2 cellular contexts compared by ENCODE assay signal in genomic region chr18:3667255-3668137, GRCh38.
TF ChIP-seq lines count a peak whose summit lies in the region.

No MANE protein-coding gene starts in this region.

TF ChIP-seq in HCT116, 20 proteins besides CTCF, POLR2A, EP300 and RAD21 (continued from another document):
- TF ChIP-seq ZNF274 (IDR thresholded peaks at IDR 0.05; ENCODE audit: low read depth, low read length) (no peak), TCF7L2 (IDR thresholded peaks at IDR 0.05; ENCODE audit: borderline replicate concordance, extremely low read depth, insufficient read depth, insufficient read length) (peak; percentile 50), EGR1 (IDR thresholded peaks at IDR 0.05; ENCODE audit: low read depth) (no peak), ZFX (IDR thresholded peaks at IDR 0.05) (peak; percentile 29; the same call in 1 of the 2 replicates), POLR2AphosphoS5 (IDR thresholded peaks at IDR 0.05; ENCODE audit: low read depth, low read length) (no peak)

TF ChIP-seq in HepG2, 621 proteins besides CTCF, POLR2A, EP300 and RAD21 (continued from another document and continues in another):
- no peak for TF ChIP-seq SRSF4 (IDR thresholded peaks at IDR 0.05; ENCODE audit: low read depth, low read length, poor library complexity, severe bottlenecking)
- TF ChIP-seq RXRB (CRISPR knock-in tag; IDR thresholded peaks at IDR 0.05; ENCODE audit: borderline replicate concordance), result peak; percentile 49; the same call in 1 of the 2 replicates
- no peak for TF ChIP-seq CHD4 (IDR thresholded peaks at IDR 0.05; ENCODE audit: borderline replicate concordance, low read length)
- TF ChIP-seq ZNF549 (CRISPR knock-in tag; IDR thresholded peaks at IDR 0.05), result no peak
- no peak for TF ChIP-seq MXI1 (IDR thresholded peaks at IDR 0.05; ENCODE audit: borderline replicate concordance, low read depth, low read length)
- no peak for TF ChIP-seq ZNF713 (CRISPR knock-in tag; IDR thresholded peaks at IDR 0.05)
- TF ChIP-seq RFX1 (IDR thresholded peaks at IDR 0.05), result no peak
- no peak for TF ChIP-seq PTBP1 (IDR thresholded peaks at IDR 0.05; ENCODE audit: low read depth, low read length, poor library complexity, severe bottlenecking)
- TF ChIP-seq, protein P1, sequence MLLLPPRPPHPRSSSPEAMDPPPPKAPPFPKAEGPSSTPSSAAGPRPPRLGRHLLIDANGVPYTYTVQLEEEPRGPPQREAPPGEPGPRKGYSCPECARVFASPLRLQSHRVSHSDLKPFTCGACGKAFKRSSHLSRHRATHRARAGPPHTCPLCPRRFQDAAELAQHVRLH (CRISPR knock-in tag; IDR thresholded peaks at IDR 0.05; ENCODE audit: borderline replicate concordance, low read depth), result no peak
- peak; percentile 47 for TF ChIP-seq NR2F6 (IDR thresholded peaks at IDR 0.05)
- TF ChIP-seq NR2F6 (CRISPR knock-in tag; IDR thresholded peaks at IDR 0.05), result no peak
- TF ChIP-seq, protein P2, sequence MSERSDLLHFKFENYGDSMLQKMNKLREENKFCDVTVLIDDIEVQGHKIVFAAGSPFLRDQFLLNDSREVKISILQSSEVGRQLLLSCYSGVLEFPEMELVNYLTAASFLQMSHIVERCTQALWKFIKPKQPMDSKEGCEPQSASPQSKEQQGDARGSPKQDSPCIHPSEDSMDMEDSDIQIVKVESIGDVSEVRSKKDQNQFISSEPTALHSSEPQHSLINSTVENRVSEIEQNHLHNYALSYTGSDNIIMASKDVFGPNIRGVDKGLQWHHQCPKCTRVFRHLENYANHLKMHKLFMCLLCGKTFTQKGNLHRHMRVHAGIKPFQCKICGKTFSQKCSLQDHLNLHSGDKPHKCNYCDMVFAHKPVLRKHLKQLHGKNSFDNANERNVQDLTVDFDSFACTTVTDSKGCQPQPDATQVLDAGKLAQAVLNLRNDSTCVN (CRISPR knock-in tag; IDR thresholded peaks at IDR 0.05; ENCODE audit: borderline replicate concordance), result no peak
- TF ChIP-seq, protein P3, sequence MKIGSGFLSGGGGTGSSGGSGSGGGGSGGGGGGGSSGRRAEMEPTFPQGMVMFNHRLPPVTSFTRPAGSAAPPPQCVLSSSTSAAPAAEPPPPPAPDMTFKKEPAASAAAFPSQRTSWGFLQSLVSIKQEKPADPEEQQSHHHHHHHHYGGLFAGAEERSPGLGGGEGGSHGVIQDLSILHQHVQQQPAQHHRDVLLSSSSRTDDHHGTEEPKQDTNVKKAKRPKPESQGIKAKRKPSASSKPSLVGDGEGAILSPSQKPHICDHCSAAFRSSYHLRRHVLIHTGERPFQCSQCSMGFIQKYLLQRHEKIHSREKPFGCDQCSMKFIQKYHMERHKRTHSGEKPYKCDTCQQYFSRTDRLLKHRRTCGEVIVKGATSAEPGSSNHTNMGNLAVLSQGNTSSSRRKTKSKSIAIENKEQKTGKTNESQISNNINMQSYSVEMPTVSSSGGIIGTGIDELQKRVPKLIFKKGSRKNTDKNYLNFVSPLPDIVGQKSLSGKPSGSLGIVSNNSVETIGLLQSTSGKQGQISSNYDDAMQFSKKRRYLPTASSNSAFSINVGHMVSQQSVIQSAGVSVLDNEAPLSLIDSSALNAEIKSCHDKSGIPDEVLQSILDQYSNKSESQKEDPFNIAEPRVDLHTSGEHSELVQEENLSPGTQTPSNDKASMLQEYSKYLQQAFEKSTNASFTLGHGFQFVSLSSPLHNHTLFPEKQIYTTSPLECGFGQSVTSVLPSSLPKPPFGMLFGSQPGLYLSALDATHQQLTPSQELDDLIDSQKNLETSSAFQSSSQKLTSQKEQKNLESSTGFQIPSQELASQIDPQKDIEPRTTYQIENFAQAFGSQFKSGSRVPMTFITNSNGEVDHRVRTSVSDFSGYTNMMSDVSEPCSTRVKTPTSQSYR (CRISPR knock-in tag; IDR thresholded peaks at IDR 0.05; ENCODE audit: borderline replicate concordance), result no peak
- TF ChIP-seq RARA (CRISPR knock-in tag; IDR thresholded peaks at IDR 0.05), result peak; percentile 80
- TF ChIP-seq ZNF605 (CRISPR knock-in tag; IDR thresholded peaks at IDR 0.05), result 0 out of 2 replicates have a peak, but pooled peaks have one; percentile 45
- TF ChIP-seq KDM5A (IDR thresholded peaks at IDR 0.05; ENCODE audit: borderline replicate concordance, low read length), result no peak
- TF ChIP-seq KDM4B (CRISPR knock-in tag; IDR thresholded peaks at IDR 0.05), result no peak
- no peak for TF ChIP-seq SYNCRIP (IDR thresholded peaks at IDR 0.05; ENCODE audit: insufficient read depth, low read depth, low read length)
- TF ChIP-seq SUZ12 (IDR thresholded peaks at IDR 0.05; ENCODE audit: low read depth, low read length), result no peak
- TF ChIP-seq, protein P4, sequence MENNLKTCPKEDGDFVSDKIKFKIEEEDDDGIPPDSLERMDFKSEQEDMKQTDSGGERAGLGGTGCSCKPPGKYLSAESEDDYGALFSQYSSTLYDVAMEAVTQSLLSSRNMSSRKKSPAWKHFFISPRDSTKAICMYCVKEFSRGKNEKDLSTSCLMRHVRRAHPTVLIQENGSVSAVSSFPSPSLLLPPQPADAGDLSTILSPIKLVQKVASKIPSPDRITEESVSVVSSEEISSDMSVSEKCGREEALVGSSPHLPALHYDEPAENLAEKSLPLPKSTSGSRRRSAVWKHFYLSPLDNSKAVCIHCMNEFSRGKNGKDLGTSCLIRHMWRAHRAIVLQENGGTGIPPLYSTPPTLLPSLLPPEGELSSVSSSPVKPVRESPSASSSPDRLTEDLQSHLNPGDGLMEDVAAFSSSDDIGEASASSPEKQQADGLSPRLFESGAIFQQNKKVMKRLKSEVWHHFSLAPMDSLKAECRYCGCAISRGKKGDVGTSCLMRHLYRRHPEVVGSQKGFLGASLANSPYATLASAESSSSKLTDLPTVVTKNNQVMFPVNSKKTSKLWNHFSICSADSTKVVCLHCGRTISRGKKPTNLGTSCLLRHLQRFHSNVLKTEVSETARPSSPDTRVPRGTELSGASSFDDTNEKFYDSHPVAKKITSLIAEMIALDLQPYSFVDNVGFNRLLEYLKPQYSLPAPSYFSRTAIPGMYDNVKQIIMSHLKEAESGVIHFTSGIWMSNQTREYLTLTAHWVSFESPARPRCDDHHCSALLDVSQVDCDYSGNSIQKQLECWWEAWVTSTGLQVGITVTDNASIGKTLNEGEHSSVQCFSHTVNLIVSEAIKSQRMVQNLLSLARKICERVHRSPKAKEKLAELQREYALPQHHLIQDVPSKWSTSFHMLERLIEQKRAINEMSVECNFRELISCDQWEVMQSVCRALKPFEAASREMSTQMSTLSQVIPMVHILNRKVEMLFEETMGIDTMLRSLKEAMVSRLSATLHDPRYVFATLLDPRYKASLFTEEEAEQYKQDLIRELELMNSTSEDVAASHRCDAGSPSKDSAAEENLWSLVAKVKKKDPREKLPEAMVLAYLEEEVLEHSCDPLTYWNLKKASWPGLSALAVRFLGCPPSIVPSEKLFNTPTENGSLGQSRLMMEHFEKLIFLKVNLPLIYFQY (CRISPR knock-in tag; IDR thresholded peaks at IDR 0.05; ENCODE audit: borderline replicate concordance), result no peak
- TF ChIP-seq RBAK (CRISPR knock-in tag; IDR thresholded peaks at IDR 0.05), result no peak
- TF ChIP-seq THRA (CRISPR knock-in tag; IDR thresholded peaks at IDR 0.05; ENCODE audit: borderline replicate concordance), result peak; percentile 62; the same call in 1 of the 2 replicates
- TF ChIP-seq, protein P5, sequence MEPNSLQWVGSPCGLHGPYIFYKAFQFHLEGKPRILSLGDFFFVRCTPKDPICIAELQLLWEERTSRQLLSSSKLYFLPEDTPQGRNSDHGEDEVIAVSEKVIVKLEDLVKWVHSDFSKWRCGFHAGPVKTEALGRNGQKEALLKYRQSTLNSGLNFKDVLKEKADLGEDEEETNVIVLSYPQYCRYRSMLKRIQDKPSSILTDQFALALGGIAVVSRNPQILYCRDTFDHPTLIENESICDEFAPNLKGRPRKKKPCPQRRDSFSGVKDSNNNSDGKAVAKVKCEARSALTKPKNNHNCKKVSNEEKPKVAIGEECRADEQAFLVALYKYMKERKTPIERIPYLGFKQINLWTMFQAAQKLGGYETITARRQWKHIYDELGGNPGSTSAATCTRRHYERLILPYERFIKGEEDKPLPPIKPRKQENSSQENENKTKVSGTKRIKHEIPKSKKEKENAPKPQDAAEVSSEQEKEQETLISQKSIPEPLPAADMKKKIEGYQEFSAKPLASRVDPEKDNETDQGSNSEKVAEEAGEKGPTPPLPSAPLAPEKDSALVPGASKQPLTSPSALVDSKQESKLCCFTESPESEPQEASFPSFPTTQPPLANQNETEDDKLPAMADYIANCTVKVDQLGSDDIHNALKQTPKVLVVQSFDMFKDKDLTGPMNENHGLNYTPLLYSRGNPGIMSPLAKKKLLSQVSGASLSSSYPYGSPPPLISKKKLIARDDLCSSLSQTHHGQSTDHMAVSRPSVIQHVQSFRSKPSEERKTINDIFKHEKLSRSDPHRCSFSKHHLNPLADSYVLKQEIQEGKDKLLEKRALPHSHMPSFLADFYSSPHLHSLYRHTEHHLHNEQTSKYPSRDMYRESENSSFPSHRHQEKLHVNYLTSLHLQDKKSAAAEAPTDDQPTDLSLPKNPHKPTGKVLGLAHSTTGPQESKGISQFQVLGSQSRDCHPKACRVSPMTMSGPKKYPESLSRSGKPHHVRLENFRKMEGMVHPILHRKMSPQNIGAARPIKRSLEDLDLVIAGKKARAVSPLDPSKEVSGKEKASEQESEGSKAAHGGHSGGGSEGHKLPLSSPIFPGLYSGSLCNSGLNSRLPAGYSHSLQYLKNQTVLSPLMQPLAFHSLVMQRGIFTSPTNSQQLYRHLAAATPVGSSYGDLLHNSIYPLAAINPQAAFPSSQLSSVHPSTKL (CRISPR knock-in tag; IDR thresholded peaks at IDR 0.05), result 0 out of 2 replicates have a peak, but pooled peaks have one; percentile 30
- no peak for TF ChIP-seq SNAPC5 (CRISPR knock-in tag; IDR thresholded peaks at IDR 0.05; ENCODE audit: borderline replicate concordance)
- TF ChIP-seq ZNF672 (CRISPR knock-in tag; IDR thresholded peaks at IDR 0.05), result no peak
- no peak for TF ChIP-seq RFX5 (IDR thresholded peaks at IDR 0.05; ENCODE audit: low read depth, low read length)
- no peak for TF ChIP-seq REXO4 (CRISPR knock-in tag; IDR thresholded peaks at IDR 0.05; ENCODE audit: borderline replicate concordance)
- no peak for TF ChIP-seq HNRNPLL (IDR thresholded peaks at IDR 0.05; ENCODE audit: low read depth, low read length, poor library complexity, severe bottlenecking)
- TF ChIP-seq ZNF790 (CRISPR knock-in tag; IDR thresholded peaks at IDR 0.05; ENCODE audit: borderline replicate concordance), result no peak
- no peak for TF ChIP-seq DR1 (CRISPR knock-in tag; IDR thresholded peaks at IDR 0.05)
- no peak for TF ChIP-seq KDM5B (CRISPR knock-in tag; IDR thresholded peaks at IDR 0.05; ENCODE audit: borderline replicate concordance)
- no peak for TF ChIP-seq GTF3A (CRISPR knock-in tag; conservative IDR thresholded peaks at IDR 0.05)
- TF ChIP-seq STAT5B (CRISPR knock-in tag; IDR thresholded peaks at IDR 0.05), result no peak
- TF ChIP-seq ZNF639 (CRISPR knock-in tag; conservative IDR thresholded peaks at IDR 0.05), result no peak
- TF ChIP-seq ZNF737 (CRISPR knock-in tag; IDR thresholded peaks at IDR 0.05; ENCODE audit: borderline replicate concordance), result no peak
- no peak for TF ChIP-seq ZNF576 (CRISPR knock-in tag; IDR thresholded peaks at IDR 0.05)
- TF ChIP-seq KDM3A (CRISPR knock-in tag; IDR thresholded peaks at IDR 0.05; ENCODE audit: low read depth), result no peak
- TF ChIP-seq DNMT1 (CRISPR knock-in tag; IDR thresholded peaks at IDR 0.05), result no peak
- peak; percentile 40; the same call in 1 of the 2 replicates for TF ChIP-seq RXRA (CRISPR knock-in tag; IDR thresholded peaks at IDR 0.05)
- no peak for TF ChIP-seq ZNF788 (CRISPR knock-in tag; IDR thresholded peaks at IDR 0.05; ENCODE audit: borderline replicate concordance)
- TF ChIP-seq, protein P6, sequence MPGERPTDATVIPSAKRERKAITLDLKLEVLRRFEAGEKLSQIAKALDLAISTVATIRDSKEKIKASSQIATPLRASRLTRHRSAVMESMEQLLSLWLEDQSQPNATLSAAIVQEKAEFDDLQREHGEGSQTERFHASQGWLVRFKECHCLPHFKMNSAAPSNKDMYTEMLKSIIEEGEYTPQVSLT (CRISPR knock-in tag; IDR thresholded peaks at IDR 0.05; ENCODE audit: borderline replicate concordance, low read depth), result no peak
- TF ChIP-seq TERF1 (CRISPR knock-in tag; IDR thresholded peaks at IDR 0.05), result no peak
- TF ChIP-seq AHR (CRISPR knock-in tag; IDR thresholded peaks at IDR 0.05), result no peak
- TF ChIP-seq HES4 (CRISPR knock-in tag; IDR thresholded peaks at IDR 0.05; ENCODE audit: borderline replicate concordance), result no peak
